18 cellular contexts compared by ENCODE assay signal in genomic region chr2:111050701-111051376, GRCh38.
A peak's percentile ranks its signal among the peaks of the same experiment; 100 is the strongest.
DNase-seq lines count a peak whose midpoint lies in the region; ATAC-seq, FAIRE-seq and TF ChIP-seq lines count a peak whose summit lies in the region.
"Had no signal": no experiment of that assay in that cellular context is flagged by ENCODE, and none has a peak within 500 bp of the region (broad histone marks: within the 10 kb centered on the region; RNA-seq: fewer than 3 reads in every experiment).

No MANE protein-coding gene starts in this region.

- no peak overlapping the region for H3K4me3 ChIP-seq in astrocyte (ENCODE audit: insufficient read depth, low read depth, low read length)
- H3K4me3 ChIP-seq: ascending aorta, tibial artery had no signal

- TF ChIP-seq CTCF in astrocyte (IDR thresholded peaks at IDR 0.05; ENCODE audit: insufficient read depth, low read depth, low read length) (no peak), nephron progenitor cell (IDR thresholded peaks at IDR 0.05) (no peak)

- no peaks in the 10 kb centered on the region for H3K79me2 ChIP-seq in astrocyte (ENCODE audit: insufficient read depth, low read length)

- no peak overlapping the region for H2AFZ ChIP-seq in astrocyte (ENCODE audit: low read depth, low read length)

- H3K27ac Mint-ChIP-seq in activated CD8-positive, alpha-beta memory T cell treated with anti-CD3 and anti-CD28 coated beads, Interleukin-2, amount 10 ng/mL, durations not matched to agents 7 days and 5 days = peak overlapping the region; percentile 35
- H3K27ac Mint-ChIP-seq in astrocyte (ENCODE audit: unreplicated experiment) (peak overlapping the region; percentile 59), nephron progenitor cell (no peak overlapping the region)
- H3K27ac Mint-ChIP-seq in stimulated activated effector memory CD8-positive, alpha-beta T cell treated with anti-CD3 and anti-CD28 coated beads, Interleukin-12 subunit alpha, Interleukin-12 subunit beta, amount 100 ng/mL, for 72 hours = peak overlapping the region; percentile 69
- H3K27ac Mint-ChIP-seq: IgD-negative memory B cell had no signal

- H3K4me2 ChIP-seq in astrocyte (ENCODE audit: low read length) = no peak overlapping the region

- no peaks in the 10 kb centered on the region for H3K36me3 ChIP-seq in astrocyte (ENCODE audit: insufficient read depth, low read length)
- H3K36me3 ChIP-seq: ascending aorta, tibial artery had no signal

- H3K4me1 Mint-ChIP-seq in activated CD8-positive, alpha-beta memory T cell treated with anti-CD3 and anti-CD28 coated beads, Interleukin-2, amount 10 ng/mL, durations not matched to agents 7 days and 5 days = peaks cover 29% of the 10 kb centered on the region
- H3K4me1 Mint-ChIP-seq in astrocyte (ENCODE audit: low read depth, unreplicated experiment) (peaks cover 24% of the 10 kb centered on the region), nephron progenitor cell (peaks cover 26% of the 10 kb centered on the region)
- H3K4me1 Mint-ChIP-seq in stimulated activated effector memory CD8-positive, alpha-beta T cell treated with anti-CD3 and anti-CD28 coated beads, Interleukin-12 subunit alpha, Interleukin-12 subunit beta, amount 100 ng/mL, for 72 hours = peaks cover 54% of the 10 kb centered on the region

- no peak for FAIRE-seq in astrocyte (lab: Jason Lieb, UNC)

- H3K36me3 Mint-ChIP-seq in activated CD8-positive, alpha-beta memory T cell treated with anti-CD3 and anti-CD28 coated beads, Interleukin-2, amount 10 ng/mL, durations not matched to agents 7 days and 5 days = peaks cover 1% of the 10 kb centered on the region
- H3K36me3 Mint-ChIP-seq in astrocyte (ENCODE audit: low read depth, unreplicated experiment) = no peaks in the 10 kb centered on the region
- H3K36me3 Mint-ChIP-seq in stimulated activated effector memory CD8-positive, alpha-beta T cell treated with anti-CD3 and anti-CD28 coated beads, Interleukin-12 subunit alpha, Interleukin-12 subunit beta, amount 100 ng/mL, for 72 hours = peaks cover 7% of the 10 kb centered on the region
- H3K36me3 Mint-ChIP-seq in nephron progenitor cell (ENCODE audit: low read depth) = no peaks in the 10 kb centered on the region

- H3K9me3 Mint-ChIP-seq in activated CD8-positive, alpha-beta memory T cell treated with anti-CD3 and anti-CD28 coated beads, Interleukin-2, amount 10 ng/mL, durations not matched to agents 7 days and 5 days (ENCODE audit: low read depth) = peaks cover 6% of the 10 kb centered on the region
- H3K9me3 Mint-ChIP-seq in astrocyte (ENCODE audit: unreplicated experiment) = peaks cover 6% of the 10 kb centered on the region
- no peaks in the 10 kb centered on the region for H3K9me3 Mint-ChIP-seq in stimulated activated effector memory CD8-positive, alpha-beta T cell treated with anti-CD3 and anti-CD28 coated beads, Interleukin-12 subunit alpha, Interleukin-12 subunit beta, amount 100 ng/mL, for 72 hours
- H3K9me3 Mint-ChIP-seq in nephron progenitor cell = no peaks in the 10 kb centered on the region

- H3K4me3 Mint-ChIP-seq in activated CD8-positive, alpha-beta memory T cell treated with anti-CD3 and anti-CD28 coated beads, Interleukin-2, amount 10 ng/mL, durations not matched to agents 7 days and 5 days = no peak overlapping the region
- no peak overlapping the region for H3K4me3 Mint-ChIP-seq in astrocyte (ENCODE audit: unreplicated experiment)
- peak overlapping the region; percentile 25 for H3K4me3 Mint-ChIP-seq in stimulated activated effector memory CD8-positive, alpha-beta T cell treated with anti-CD3 and anti-CD28 coated beads, Interleukin-12 subunit alpha, Interleukin-12 subunit beta, amount 100 ng/mL, for 72 hours
- H3K4me3 Mint-ChIP-seq in nephron progenitor cell = no peak overlapping the region

- H3K27me3 ChIP-seq in astrocyte (ENCODE audit: insufficient read depth, low read length) = peaks cover 25% of the 10 kb centered on the region
- H3K27me3 ChIP-seq: ascending aorta had no signal

- DNase-seq in activated CD8-positive, alpha-beta memory T cell treated with anti-CD3 and anti-CD28 coated beads, Interleukin-2, amount 10 ng/mL, durations not matched to agents 7 days and 5 days = no peak
- DNase-seq in activated CD8-positive, alpha-beta memory T cell treated with anti-CD3 and anti-CD28 coated beads, Interleukin-2, amount 50 U/mL, for 48 hours = no peak
- DNase-seq in astrocyte (ENCODE audit: low read depth) = no peak
- DNase-seq in stimulated activated effector memory CD8-positive, alpha-beta T cell treated with anti-CD3 and anti-CD28 coated beads, Interleukin-12 subunit alpha, Interleukin-12 subunit beta, amount 100 ng/mL, for 72 hours (ENCODE audit: low spot score in 2 of 2) = no peak
- DNase-seq in kidney tubule cell (ENCODE audit: low spot score) = no peak
- DNase-seq in nephron progenitor cell = no peak
- DNase-seq: DMS79, mammary epithelial cell, NCI-H1436 treated with DMSO at 0.1 percent for 48 hours, NCI-H69, occipital lobe, T1000, tibial artery had no signal

- peaks cover 67% of the 10 kb centered on the region for H3K27me3 Mint-ChIP-seq in activated CD8-positive, alpha-beta memory T cell treated with anti-CD3 and anti-CD28 coated beads, Interleukin-2, amount 10 ng/mL, durations not matched to agents 7 days and 5 days
- H3K27me3 Mint-ChIP-seq in astrocyte (ENCODE audit: low read depth, unreplicated experiment) (peaks cover 13% of the 10 kb centered on the region), nephron progenitor cell (ENCODE audit: low read depth, poor library complexity) (peaks cover 6% of the 10 kb centered on the region)

- H3K9ac ChIP-seq in astrocyte (ENCODE audit: low read length) = no peak overlapping the region

- CTCF ChIA-PET in activated CD8-positive, alpha-beta memory T cell treated with anti-CD3 and anti-CD28 coated beads, Interleukin-2, amount 10 ng/mL, durations not matched to agents 7 days and 5 days (lab: Charles Lee) = no interaction called here

- H3K4me1 ChIP-seq in astrocyte (ENCODE audit: insufficient read depth, low read length) = no peaks in the 10 kb centered on the region
- H3K4me1 ChIP-seq: ascending aorta had no signal

- no peaks in the 10 kb centered on the region for H3K9me3 ChIP-seq in astrocyte (ENCODE audit: insufficient read depth, low read depth, low read length)
- H3K9me3 ChIP-seq: ascending aorta, tibial artery had no signal

- H3K27ac ChIP-seq in astrocyte (ENCODE audit: low read depth, low read length) = no peak overlapping the region
- H3K27ac ChIP-seq: ascending aorta, RWPE1, tibial artery had no signal

- ATAC-seq in activated CD8-positive, alpha-beta memory T cell treated with anti-CD3 and anti-CD28 coated beads, Interleukin-2, amount 10 ng/mL, durations not matched to agents 7 days and 5 days = peak; percentile 20
- ATAC-seq in HG02885 (IDR thresholded peaks at IDR 0.05; ENCODE audit: poor library complexity, unreplicated experiment) (peak; percentile 39), HG03378 (IDR thresholded peaks at IDR 0.05; ENCODE audit: unreplicated experiment) (no peak)
- peak; percentile 56 for ATAC-seq in stimulated activated effector memory CD8-positive, alpha-beta T cell treated with anti-CD3 and anti-CD28 coated beads, Interleukin-12 subunit alpha, Interleukin-12 subunit beta, amount 100 ng/mL, for 72 hours

- peaks cover 4% of the 10 kb centered on the region for H4K20me1 ChIP-seq in astrocyte (ENCODE audit: insufficient read depth, low read length)
